Comparison of ENCODE assay signal across 11 cellular contexts in the genomic region with DNA sequence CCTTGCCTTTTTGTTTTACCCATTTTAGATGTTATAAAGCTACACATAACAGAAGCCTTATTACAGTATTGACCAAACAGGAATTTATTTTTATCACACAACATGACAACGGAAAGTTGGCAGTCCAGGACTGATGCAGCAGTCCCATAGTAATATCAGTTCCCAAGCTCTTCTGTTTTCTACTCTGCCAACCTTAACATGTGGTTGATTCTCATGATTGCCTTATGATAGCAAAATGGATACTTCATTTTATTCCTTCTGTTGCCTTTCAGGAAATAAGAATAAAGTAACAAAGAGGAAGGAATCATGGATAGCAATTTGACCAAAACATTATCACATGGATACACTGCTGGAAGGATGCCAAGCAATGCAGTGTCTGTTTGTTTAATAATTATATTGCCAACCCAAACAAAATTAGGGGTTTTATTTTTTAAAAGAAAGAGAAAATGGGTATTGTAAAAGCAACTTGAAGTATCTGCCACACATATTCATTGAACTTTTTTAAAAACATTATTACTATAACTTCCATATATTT.
"Had no signal": no experiment of that assay in that cellular context is flagged by ENCODE, and none has a peak within 500 bp of the region (broad histone marks: within the 10 kb centered on the region; RNA-seq: fewer than 3 reads in every experiment).

No MANE protein-coding gene starts in this region.

- FAIRE-seq: urothelium cell line had no signal

- H3K27me3 ChIP-seq: body of pancreas had no signal

- ATAC-seq: activated CD4-positive, CD25-positive, alpha-beta regulatory T cell treated with anti-CD3 and anti-CD28 coated beads, Interleukin-2, amount 50 U/mL, for 24 hours; effector memory CD8-positive, alpha-beta T cell; right cardiac atrium had no signal

- H3K4me3 ChIP-seq: body of pancreas, lung, smooth muscle cell had no signal

- DNase-seq: amniotic stem cell; effector memory CD8-positive, alpha-beta T cell; hypothalamus; naive B cell; posterior cingulate gyrus; right cardiac atrium had no signal

- H3K9me3 ChIP-seq: body of pancreas had no signal
